In genomic region chr5:20294696-20295095, GRCh38 we compare ENCODE assay signal across 25 cellular contexts.
DNase-seq lines count a peak whose midpoint lies in the region; ATAC-seq, FAIRE-seq and TF ChIP-seq lines count a peak whose summit lies in the region.
"Had no signal": no experiment of that assay in that cellular context is flagged by ENCODE, and none has a peak within 500 bp of the region (broad histone marks: within the 10 kb centered on the region; RNA-seq: fewer than 3 reads in every experiment).

No MANE protein-coding gene starts in this region.

- no peaks in the 10 kb centered on the region for H3K9me3 ChIP-seq in PC-3 (ENCODE audit: low read length)
- H3K9me3 ChIP-seq in kidney (ENCODE audit: control insufficient read depth in 1 of 2, low read length in 2 of 2): no peaks in the 10 kb centered on the region
- H3K9me3 ChIP-seq: BE2C, BLaER1 had no signal

- POLR2A ChIA-PET in PC-3 (lab: Charles Lee; ENCODE audit: unreplicated experiment): no interaction called here

- intact Hi-C loops in PC-3 (cut with micrococcal nuclease): no loop called here
- intact Hi-C loops in kidney (cut with DNase I): no loop called here

- H3K4me3 ChIP-seq in PC-3 (ENCODE audit: low read length) (no peak overlapping the region), bronchial epithelial cell (ENCODE audit: low read depth, low read length) (no peak overlapping the region), kidney (ENCODE audit: low read length in 2 of 2) (no peak overlapping the region)
- H3K4me3 ChIP-seq: BLaER1, GM12878 had no signal

- ATAC-seq in PC-3 (peak; percentile 81), HG02623 (IDR thresholded peaks at IDR 0.05; ENCODE audit: unreplicated experiment) (no peak)
- ATAC-seq: GM12878 had no signal

- peak overlapping the region; percentile 15; the same call in 1 of the 2 replicates for H3K4me2 ChIP-seq in PC-3 (ENCODE audit: low read length)
- H3K4me2 ChIP-seq: BLaER1 had no signal

- CTCF ChIA-PET in PC-3 (lab: Charles Lee): no interaction called here

- no peak overlapping the region for H3K27ac ChIP-seq in PC-3 (ENCODE audit: low read length)
- no peak overlapping the region for H3K27ac ChIP-seq in kidney (ENCODE audit: low read depth in 2 of 2, low read length in 2 of 2)
- H3K27ac ChIP-seq: BLaER1 had no signal

- H3K79me2 ChIP-seq in PC-3 (ENCODE audit: low read length): no peaks in the 10 kb centered on the region

- TF ChIP-seq CTCF in PC-3 (conservative IDR thresholded peaks at IDR 0.05; ENCODE audit: low read depth, low read length) (no peak), bronchial epithelial cell (IDR thresholded peaks at IDR 0.05; ENCODE audit: insufficient read depth, low read length, severe bottlenecking) (no peak), kidney (IDR thresholded peaks at IDR 0.05; ENCODE audit: borderline replicate concordance, extremely low read depth, insufficient read depth) (no peak)

- H3K9ac ChIP-seq in PC-3 (ENCODE audit: low read length): no peak overlapping the region
- H3K9ac ChIP-seq in kidney (ENCODE audit: low read length in 2 of 2): no peak overlapping the region
- H3K9ac ChIP-seq: BLaER1 had no signal

- BruUV-seq in PC-3 (replicated peaks; lab: Mats Ljungman, UMichigan): no TSS peak

- H3K4me1 ChIP-seq in PC-3 (ENCODE audit: insufficient read depth, low read length) (peaks cover 19% of the 10 kb centered on the region), kidney (ENCODE audit: control insufficient read depth in 1 of 2, insufficient read depth in 1 of 2, low read depth in 1 of 2, low read length in 2 of 2) (no peaks in the 10 kb centered on the region)
- H3K4me1 ChIP-seq: BE2C, BLaER1 had no signal

- DNase-seq in PC-3: peak; percentile 66
- peak; percentile 13 for DNase-seq in bronchial epithelial cell (ENCODE audit: low read depth)
- no peak for DNase-seq in kidney
- DNase-seq in activated T-cell treated with anti-CD3 and anti-CD28 coated beads, Interleukin-2, amount 50 U/mL, for 48 hours: no peak
- no peak for DNase-seq in activated T-cell treated with anti-CD3 and anti-CD28 coated beads, Interleukin-2, amount 50 U/mL, for 1 hour
- DNase-seq: 8988T; ACHN; BE2C; C1 segment of cervical spinal cord; CD4-positive, CD25-positive, alpha-beta regulatory T cell; CD8-positive, alpha-beta memory T cell; COR-L47; DMS 273 treated with DMSO at 0.1 percent for 48 hours; DMS153; DMS53; DMS79; DND-41; EL; GDM1 had no signal

- FAIRE-seq in bronchial epithelial cell (lab: Jason Lieb, UNC) (no peak), kidney (lab: Jason Lieb, UNC) (peak; percentile 50)
- FAIRE-seq: A204.1, GM12878, GM12892, GM18507 had no signal

- H3K9me2 ChIP-seq in PC-3 (replicated peaks; ENCODE audit: low read length): no peaks in the 10 kb centered on the region

- no peak overlapping the region for H2AFZ ChIP-seq in PC-3 (ENCODE audit: low read length)

- H3K36me3 ChIP-seq in PC-3 (ENCODE audit: low read depth, low read length) (no peaks in the 10 kb centered on the region), bronchial epithelial cell (ENCODE audit: control insufficient read depth, insufficient read depth, low read length) (no peaks in the 10 kb centered on the region), kidney (ENCODE audit: control insufficient read depth in 1 of 2, insufficient read depth in 2 of 2, low read length in 2 of 2) (no peaks in the 10 kb centered on the region)
- H3K36me3 ChIP-seq: BE2C, BLaER1 had no signal

- no peaks in the 10 kb centered on the region for H3F3A ChIP-seq in PC-3 (ENCODE audit: low read length, unreplicated experiment)

- H4K20me1 ChIP-seq in PC-3 (ENCODE audit: low read length): no peaks in the 10 kb centered on the region
- H4K20me1 ChIP-seq: BLaER1 had no signal

- H3K27me3 ChIP-seq in PC-3 (ENCODE audit: low read length) (no peaks in the 10 kb centered on the region), bronchial epithelial cell (ENCODE audit: control insufficient read depth, insufficient read depth, low read length) (no peaks in the 10 kb centered on the region)
- H3K27me3 ChIP-seq: BE2C, BLaER1 had no signal

Comparison
In these comparisons a context has a peak if more than half of its experiments do, and no peak if none do; other contexts are left out.
1. DNase-seq: peak in PC-3 (single experiment) and bronchial epithelial cell (single experiment); none in kidney (single experiment), activated T-cell treated with anti-CD3 and anti-CD28 coated beads, Interleukin-2, amount 50 U/mL, for 48 hours (0 of 2) and activated T-cell treated with anti-CD3 and anti-CD28 coated beads, Interleukin-2, amount 50 U/mL, for 1 hour (single experiment).